ENCODE assay signal across 26 cellular contexts in genomic region chr12:132736913-132737312, GRCh38.
"Had no signal": no experiment of that assay in that cellular context is flagged by ENCODE, and none has a peak within 500 bp of the region (broad histone marks: within the 10 kb centered on the region; RNA-seq: fewer than 3 reads in every experiment).

No MANE protein-coding gene starts in this region.

- H3K9me3 ChIP-seq: gastrocnemius medialis, right lobe of liver, tibial nerve had no signal

- H3K4me1 ChIP-seq: gastrocnemius medialis, right lobe of liver, tibial nerve had no signal

- H3K4me3 ChIP-seq: gastrocnemius medialis, lung, right lobe of liver, tibial nerve had no signal

- H3K27me3 ChIP-seq: gastrocnemius medialis, right lobe of liver, tibial nerve had no signal

- FAIRE-seq: bronchial epithelial cell, colon, endometrium had no signal

- DNase-seq: activated CD4-positive, alpha-beta memory T cell treated with anti-CD3 and anti-CD28 coated beads, Interleukin-2, amount 10 ng/mL, durations not matched to agents 7 days and 5 days; activated CD4-positive, alpha-beta T cell treated with anti-CD3 and anti-CD28 coated beads for 1 hour; activated CD4-positive, alpha-beta T cell treated with anti-CD3 and anti-CD28 coated beads, Interleukin-2, amount 10 ng/mL, durations not matched to agents 7 days and 5 days; activated CD8-positive, alpha-beta memory T cell treated with anti-CD3 and anti-CD28 coated beads, Interleukin-2, amount 50 U/mL, for 48 hours; activated gamma-delta T cell; activated naive CD4-positive, alpha-beta T cell treated with anti-CD3 and anti-CD28 coated beads, Interleukin-2, amount 50 U/mL, for 16 hours; activated T-cell treated with anti-CD3 and anti-CD28 coated beads, Interleukin-2, amount 50 U/mL, for 24 hours; anterior cingulate cortex; dermis blood vessel endothelial cell; effector CD4-positive, alpha-beta T cell; gastrocnemius medialis; glutamatergic neuron; islet precursor cell; left colon; mesendoderm; natural killer cell; right lobe of liver; stimulated activated CD4-positive, alpha-beta T cell treated with anti-CD3 and anti-CD28 coated beads, Interleukin-2, amount 100 ng/mL, for 48 hours; stimulated activated naive CD4-positive, alpha-beta T cell treated with Interleukin-2 at 50 U/mL for 16 hours; T-helper 17 cell; T1000 had no signal

- ATAC-seq: gastrocnemius medialis, left colon, natural killer cell, T-helper 17 cell had no signal

- H3K27ac ChIP-seq: gastrocnemius medialis, right lobe of liver, tibial nerve had no signal
